In the genomic region with DNA sequence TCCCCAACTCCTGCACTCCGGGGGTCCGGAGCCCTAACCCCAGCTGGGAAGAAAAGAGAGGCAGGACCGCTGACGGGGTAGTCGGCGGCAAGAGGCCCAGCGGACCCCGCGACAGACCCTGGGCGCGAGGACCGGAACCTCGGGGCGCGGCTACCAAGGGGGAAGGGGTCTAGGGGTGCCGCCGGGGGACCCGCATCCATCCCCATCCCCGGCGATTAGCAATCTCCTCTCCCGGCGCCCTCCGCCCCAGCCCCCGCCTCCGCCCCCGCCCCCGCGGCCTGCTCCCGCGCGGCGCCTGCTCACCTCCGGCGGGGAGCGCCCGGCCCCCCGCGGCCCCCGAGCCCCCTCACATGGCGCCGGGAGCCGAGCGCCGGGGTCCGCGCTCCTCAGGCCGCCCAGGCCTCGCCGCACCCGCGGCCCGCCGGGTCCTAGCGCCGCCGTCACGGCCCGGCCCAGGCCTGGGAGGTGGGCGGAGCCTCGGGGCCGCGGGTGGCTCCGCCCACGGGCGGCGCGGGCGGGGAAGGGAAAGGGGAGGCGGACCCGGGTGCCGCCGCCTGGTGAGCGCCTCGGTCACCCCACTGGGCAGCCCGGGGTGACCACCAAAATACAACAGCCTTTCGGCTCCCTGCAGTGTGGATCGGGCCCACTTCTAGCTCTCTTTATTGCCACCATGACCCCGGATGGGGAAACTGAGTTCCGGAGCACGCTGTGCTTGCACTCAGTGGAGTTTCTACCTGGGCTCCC, we compare ENCODE assay signal across 1 cellular context.
TF ChIP-seq lines count a peak whose summit lies in the region.

A gene with protein sequence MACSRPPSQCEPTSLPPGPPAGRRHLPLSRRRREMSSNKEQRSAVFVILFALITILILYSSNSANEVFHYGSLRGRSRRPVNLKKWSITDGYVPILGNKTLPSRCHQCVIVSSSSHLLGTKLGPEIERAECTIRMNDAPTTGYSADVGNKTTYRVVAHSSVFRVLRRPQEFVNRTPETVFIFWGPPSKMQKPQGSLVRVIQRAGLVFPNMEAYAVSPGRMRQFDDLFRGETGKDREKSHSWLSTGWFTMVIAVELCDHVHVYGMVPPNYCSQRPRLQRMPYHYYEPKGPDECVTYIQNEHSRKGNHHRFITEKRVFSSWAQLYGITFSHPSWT (minus strand): TSS at position 404 of the 744 bp plus-strand sequence. CDS start 1,622 bp downstream, outside the sequence.

TF ChIP-seq in HepG2, 621 proteins besides CTCF, POLR2A, EP300 and RAD21 (continued from another document and continues in another):
- TF ChIP-seq, protein P1, sequence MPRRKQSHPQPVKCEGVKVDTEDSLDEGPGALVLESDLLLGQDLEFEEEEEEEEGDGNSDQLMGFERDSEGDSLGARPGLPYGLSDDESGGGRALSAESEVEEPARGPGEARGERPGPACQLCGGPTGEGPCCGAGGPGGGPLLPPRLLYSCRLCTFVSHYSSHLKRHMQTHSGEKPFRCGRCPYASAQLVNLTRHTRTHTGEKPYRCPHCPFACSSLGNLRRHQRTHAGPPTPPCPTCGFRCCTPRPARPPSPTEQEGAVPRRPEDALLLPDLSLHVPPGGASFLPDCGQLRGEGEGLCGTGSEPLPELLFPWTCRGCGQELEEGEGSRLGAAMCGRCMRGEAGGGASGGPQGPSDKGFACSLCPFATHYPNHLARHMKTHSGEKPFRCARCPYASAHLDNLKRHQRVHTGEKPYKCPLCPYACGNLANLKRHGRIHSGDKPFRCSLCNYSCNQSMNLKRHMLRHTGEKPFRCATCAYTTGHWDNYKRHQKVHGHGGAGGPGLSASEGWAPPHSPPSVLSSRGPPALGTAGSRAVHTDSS (CRISPR knock-in tag; conservative IDR thresholded peaks at IDR 0.05): no peak
- TF ChIP-seq HMG20B (CRISPR knock-in tag; conservative IDR thresholded peaks at IDR 0.05): no peak
- TF ChIP-seq, protein P2, sequence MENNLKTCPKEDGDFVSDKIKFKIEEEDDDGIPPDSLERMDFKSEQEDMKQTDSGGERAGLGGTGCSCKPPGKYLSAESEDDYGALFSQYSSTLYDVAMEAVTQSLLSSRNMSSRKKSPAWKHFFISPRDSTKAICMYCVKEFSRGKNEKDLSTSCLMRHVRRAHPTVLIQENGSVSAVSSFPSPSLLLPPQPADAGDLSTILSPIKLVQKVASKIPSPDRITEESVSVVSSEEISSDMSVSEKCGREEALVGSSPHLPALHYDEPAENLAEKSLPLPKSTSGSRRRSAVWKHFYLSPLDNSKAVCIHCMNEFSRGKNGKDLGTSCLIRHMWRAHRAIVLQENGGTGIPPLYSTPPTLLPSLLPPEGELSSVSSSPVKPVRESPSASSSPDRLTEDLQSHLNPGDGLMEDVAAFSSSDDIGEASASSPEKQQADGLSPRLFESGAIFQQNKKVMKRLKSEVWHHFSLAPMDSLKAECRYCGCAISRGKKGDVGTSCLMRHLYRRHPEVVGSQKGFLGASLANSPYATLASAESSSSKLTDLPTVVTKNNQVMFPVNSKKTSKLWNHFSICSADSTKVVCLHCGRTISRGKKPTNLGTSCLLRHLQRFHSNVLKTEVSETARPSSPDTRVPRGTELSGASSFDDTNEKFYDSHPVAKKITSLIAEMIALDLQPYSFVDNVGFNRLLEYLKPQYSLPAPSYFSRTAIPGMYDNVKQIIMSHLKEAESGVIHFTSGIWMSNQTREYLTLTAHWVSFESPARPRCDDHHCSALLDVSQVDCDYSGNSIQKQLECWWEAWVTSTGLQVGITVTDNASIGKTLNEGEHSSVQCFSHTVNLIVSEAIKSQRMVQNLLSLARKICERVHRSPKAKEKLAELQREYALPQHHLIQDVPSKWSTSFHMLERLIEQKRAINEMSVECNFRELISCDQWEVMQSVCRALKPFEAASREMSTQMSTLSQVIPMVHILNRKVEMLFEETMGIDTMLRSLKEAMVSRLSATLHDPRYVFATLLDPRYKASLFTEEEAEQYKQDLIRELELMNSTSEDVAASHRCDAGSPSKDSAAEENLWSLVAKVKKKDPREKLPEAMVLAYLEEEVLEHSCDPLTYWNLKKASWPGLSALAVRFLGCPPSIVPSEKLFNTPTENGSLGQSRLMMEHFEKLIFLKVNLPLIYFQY (CRISPR knock-in tag; IDR thresholded peaks at IDR 0.05; ENCODE audit: borderline replicate concordance): peak; percentile 46; the same call in 1 of the 2 replicates
- peak; percentile 18; the same call in 1 of the 2 replicates for TF ChIP-seq ZNF331 (CRISPR knock-in tag; IDR thresholded peaks at IDR 0.05)
- TF ChIP-seq, protein P3, sequence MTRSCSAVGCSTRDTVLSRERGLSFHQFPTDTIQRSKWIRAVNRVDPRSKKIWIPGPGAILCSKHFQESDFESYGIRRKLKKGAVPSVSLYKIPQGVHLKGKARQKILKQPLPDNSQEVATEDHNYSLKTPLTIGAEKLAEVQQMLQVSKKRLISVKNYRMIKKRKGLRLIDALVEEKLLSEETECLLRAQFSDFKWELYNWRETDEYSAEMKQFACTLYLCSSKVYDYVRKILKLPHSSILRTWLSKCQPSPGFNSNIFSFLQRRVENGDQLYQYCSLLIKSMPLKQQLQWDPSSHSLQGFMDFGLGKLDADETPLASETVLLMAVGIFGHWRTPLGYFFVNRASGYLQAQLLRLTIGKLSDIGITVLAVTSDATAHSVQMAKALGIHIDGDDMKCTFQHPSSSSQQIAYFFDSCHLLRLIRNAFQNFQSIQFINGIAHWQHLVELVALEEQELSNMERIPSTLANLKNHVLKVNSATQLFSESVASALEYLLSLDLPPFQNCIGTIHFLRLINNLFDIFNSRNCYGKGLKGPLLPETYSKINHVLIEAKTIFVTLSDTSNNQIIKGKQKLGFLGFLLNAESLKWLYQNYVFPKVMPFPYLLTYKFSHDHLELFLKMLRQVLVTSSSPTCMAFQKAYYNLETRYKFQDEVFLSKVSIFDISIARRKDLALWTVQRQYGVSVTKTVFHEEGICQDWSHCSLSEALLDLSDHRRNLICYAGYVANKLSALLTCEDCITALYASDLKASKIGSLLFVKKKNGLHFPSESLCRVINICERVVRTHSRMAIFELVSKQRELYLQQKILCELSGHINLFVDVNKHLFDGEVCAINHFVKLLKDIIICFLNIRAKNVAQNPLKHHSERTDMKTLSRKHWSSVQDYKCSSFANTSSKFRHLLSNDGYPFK (CRISPR knock-in tag; IDR thresholded peaks at IDR 0.05; ENCODE audit: borderline replicate concordance): no peak
- peak; percentile 61; the same call in 1 of the 2 replicates for TF ChIP-seq RFXAP (CRISPR knock-in tag; IDR thresholded peaks at IDR 0.05; ENCODE audit: borderline replicate concordance)
- TF ChIP-seq ZBTB7B (CRISPR knock-in tag; IDR thresholded peaks at IDR 0.05): peak; percentile 78; the same call in 1 of the 2 replicates
- TF ChIP-seq, protein P4, sequence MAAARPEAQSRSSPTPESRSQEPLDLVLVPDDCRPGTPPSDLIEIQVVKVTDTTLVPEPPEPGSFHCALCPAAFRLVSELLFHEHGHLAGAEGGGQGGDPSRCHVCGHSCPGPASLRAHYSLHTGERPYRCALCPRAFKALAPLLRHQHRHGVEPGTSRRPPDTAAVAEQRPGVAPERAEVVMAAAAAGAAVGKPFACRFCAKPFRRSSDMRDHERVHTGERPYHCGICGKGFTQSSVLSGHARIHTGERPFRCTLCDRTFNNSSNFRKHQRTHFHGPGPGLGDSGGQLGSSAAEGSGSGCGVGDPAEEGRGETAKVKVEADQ (CRISPR knock-in tag; IDR thresholded peaks at IDR 0.05; ENCODE audit: borderline replicate concordance): peak; percentile 19; the same call in 1 of the 2 replicates
- TF ChIP-seq, protein P5, sequence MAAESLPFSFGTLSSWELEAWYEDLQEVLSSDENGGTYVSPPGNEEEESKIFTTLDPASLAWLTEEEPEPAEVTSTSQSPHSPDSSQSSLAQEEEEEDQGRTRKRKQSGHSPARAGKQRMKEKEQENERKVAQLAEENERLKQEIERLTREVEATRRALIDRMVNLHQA (CRISPR knock-in tag; IDR thresholded peaks at IDR 0.05): no peak
- no peak for TF ChIP-seq DR1 (CRISPR knock-in tag; IDR thresholded peaks at IDR 0.05)
- TF ChIP-seq, protein P6, sequence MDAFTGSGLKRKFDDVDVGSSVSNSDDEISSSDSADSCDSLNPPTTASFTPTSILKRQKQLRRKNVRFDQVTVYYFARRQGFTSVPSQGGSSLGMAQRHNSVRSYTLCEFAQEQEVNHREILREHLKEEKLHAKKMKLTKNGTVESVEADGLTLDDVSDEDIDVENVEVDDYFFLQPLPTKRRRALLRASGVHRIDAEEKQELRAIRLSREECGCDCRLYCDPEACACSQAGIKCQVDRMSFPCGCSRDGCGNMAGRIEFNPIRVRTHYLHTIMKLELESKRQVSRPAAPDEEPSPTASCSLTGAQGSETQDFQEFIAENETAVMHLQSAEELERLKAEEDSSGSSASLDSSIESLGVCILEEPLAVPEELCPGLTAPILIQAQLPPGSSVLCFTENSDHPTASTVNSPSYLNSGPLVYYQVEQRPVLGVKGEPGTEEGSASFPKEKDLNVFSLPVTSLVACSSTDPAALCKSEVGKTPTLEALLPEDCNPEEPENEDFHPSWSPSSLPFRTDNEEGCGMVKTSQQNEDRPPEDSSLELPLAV (CRISPR knock-in tag; conservative IDR thresholded peaks at IDR 0.05; ENCODE audit: low read depth): no peak
- TF ChIP-seq ZNF510 (CRISPR knock-in tag; IDR thresholded peaks at IDR 0.05; ENCODE audit: low read depth): no peak
- no peak for TF ChIP-seq ZNF562 (CRISPR knock-in tag; IDR thresholded peaks at IDR 0.05; ENCODE audit: borderline replicate concordance)
- peak; percentile 53; the same call in 1 of the 2 replicates for TF ChIP-seq THAP11 (CRISPR knock-in tag; IDR thresholded peaks at IDR 0.05)
- no peak for TF ChIP-seq SALL1 (CRISPR knock-in tag; IDR thresholded peaks at IDR 0.05)
- TF ChIP-seq PHF8 (CRISPR knock-in tag; IDR thresholded peaks at IDR 0.05): peak; percentile 36; the same call in 1 of the 2 replicates
- TF ChIP-seq, protein P7, sequence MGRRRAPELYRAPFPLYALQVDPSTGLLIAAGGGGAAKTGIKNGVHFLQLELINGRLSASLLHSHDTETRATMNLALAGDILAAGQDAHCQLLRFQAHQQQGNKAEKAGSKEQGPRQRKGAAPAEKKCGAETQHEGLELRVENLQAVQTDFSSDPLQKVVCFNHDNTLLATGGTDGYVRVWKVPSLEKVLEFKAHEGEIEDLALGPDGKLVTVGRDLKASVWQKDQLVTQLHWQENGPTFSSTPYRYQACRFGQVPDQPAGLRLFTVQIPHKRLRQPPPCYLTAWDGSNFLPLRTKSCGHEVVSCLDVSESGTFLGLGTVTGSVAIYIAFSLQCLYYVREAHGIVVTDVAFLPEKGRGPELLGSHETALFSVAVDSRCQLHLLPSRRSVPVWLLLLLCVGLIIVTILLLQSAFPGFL (CRISPR knock-in tag; IDR thresholded peaks at IDR 0.05): no peak
- peak; percentile 63; the same call in 1 of the 2 replicates for TF ChIP-seq SIN3A (IDR thresholded peaks at IDR 0.05; ENCODE audit: borderline replicate concordance, low read depth, low read length)
- TF ChIP-seq MAFF (IDR thresholded peaks at IDR 0.05; ENCODE audit: low read depth, low read length): no peak
- TF ChIP-seq, protein P8, sequence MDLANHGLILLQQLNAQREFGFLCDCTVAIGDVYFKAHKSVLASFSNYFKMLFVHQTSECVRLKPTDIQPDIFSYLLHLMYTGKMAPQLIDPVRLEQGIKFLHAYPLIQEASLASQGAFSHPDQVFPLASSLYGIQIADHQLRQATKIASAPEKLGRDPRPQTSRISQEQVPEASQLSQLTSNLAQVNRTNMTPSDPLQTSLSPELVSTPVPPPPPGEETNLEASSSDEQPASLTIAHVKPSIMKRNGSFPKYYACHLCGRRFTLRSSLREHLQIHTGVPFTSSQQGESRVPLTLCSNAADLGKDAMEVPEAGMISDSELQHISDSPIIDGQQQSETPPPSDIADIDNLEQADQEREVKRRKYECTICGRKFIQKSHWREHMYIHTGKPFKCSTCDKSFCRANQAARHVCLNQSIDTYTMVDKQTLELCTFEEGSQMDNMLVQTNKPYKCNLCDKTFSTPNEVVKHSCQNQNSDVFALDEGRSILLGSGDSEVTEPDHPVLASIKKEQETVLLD (CRISPR knock-in tag; IDR thresholded peaks at IDR 0.05; ENCODE audit: low read depth): peak; percentile 78; the same call in 1 of the 2 replicates
- TF ChIP-seq PCBP2 (optimal IDR thresholded peaks at IDR 0.05; ENCODE audit: low read depth, low read length, poor library complexity, severe bottlenecking): no peak
- 0 out of 2 replicates have a peak, but pooled peaks have one; percentile 18 for TF ChIP-seq GLI4 (CRISPR knock-in tag; IDR thresholded peaks at IDR 0.05; ENCODE audit: borderline replicate concordance)
- TF ChIP-seq PTBP1 (IDR thresholded peaks at IDR 0.05; ENCODE audit: low read depth, low read length, poor library complexity, severe bottlenecking): no peak
- TF ChIP-seq ELF4 (CRISPR knock-in tag; IDR thresholded peaks at IDR 0.05; ENCODE audit: borderline replicate concordance): no peak
- no peak for TF ChIP-seq NFIC (IDR thresholded peaks at IDR 0.05; ENCODE audit: low read length)
- TF ChIP-seq ZSCAN20 (CRISPR knock-in tag; IDR thresholded peaks at IDR 0.05; ENCODE audit: borderline replicate concordance): 0 out of 2 replicates have a peak, but pooled peaks have one; percentile 9
- peak; percentile 72; the same call in 1 of the 3 replicates for TF ChIP-seq MXI1 (IDR thresholded peaks at IDR 0.05; ENCODE audit: borderline replicate concordance, low read depth, low read length)
- TF ChIP-seq ZNF652 (CRISPR knock-in tag; IDR thresholded peaks at IDR 0.05; ENCODE audit: borderline replicate concordance, low read depth): no peak
- peak; percentile 65 for TF ChIP-seq YY1 (IDR thresholded peaks at IDR 0.05; ENCODE audit: insufficient read depth, insufficient replicate concordance, low read depth, low read length)
- no peak for TF ChIP-seq ZNF317 (CRISPR knock-in tag; IDR thresholded peaks at IDR 0.05)
- no peak for TF ChIP-seq ZKSCAN5 (CRISPR knock-in tag; IDR thresholded peaks at IDR 0.05)
- no peak for TF ChIP-seq ZC3H4 (CRISPR knock-in tag; IDR thresholded peaks at IDR 0.05; ENCODE audit: borderline replicate concordance)
- no peak for TF ChIP-seq ZNF776 (CRISPR knock-in tag; IDR thresholded peaks at IDR 0.05)
- TF ChIP-seq REPIN1 (CRISPR knock-in tag; IDR thresholded peaks at IDR 0.05; ENCODE audit: borderline replicate concordance, low read depth): no peak
- no peak for TF ChIP-seq KDM3A (CRISPR knock-in tag; IDR thresholded peaks at IDR 0.05; ENCODE audit: low read depth)
- 0 out of 2 replicates have a peak, but pooled peaks have one; percentile 65 for TF ChIP-seq ZNF430 (CRISPR knock-in tag; IDR thresholded peaks at IDR 0.05)
- no peak for TF ChIP-seq MAFK (conservative IDR thresholded peaks at IDR 0.05 in 1 of 2, IDR thresholded peaks at IDR 0.05 in 1 of 2; ENCODE audit: low read length in 2 of 2)
- TF ChIP-seq SP1 (IDR thresholded peaks at IDR 0.05): no peak
- 0 out of 2 replicates have a peak, but pooled peaks have one; percentile 21 for TF ChIP-seq SP1 (CRISPR knock-in tag; IDR thresholded peaks at IDR 0.05)
- TF ChIP-seq, protein P9, sequence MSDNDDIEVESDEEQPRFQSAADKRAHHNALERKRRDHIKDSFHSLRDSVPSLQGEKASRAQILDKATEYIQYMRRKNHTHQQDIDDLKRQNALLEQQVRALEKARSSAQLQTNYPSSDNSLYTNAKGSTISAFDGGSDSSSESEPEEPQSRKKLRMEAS (IDR thresholded peaks at IDR 0.05): peak; percentile 39; the same call in 1 of the 2 replicates
- peak; percentile 78 for TF ChIP-seq ZFY (CRISPR knock-in tag; IDR thresholded peaks at IDR 0.05)
- TF ChIP-seq AGO1 (IDR thresholded peaks at IDR 0.05; ENCODE audit: low read depth, low read length, poor library complexity, severe bottlenecking): peak; percentile 36
- TF ChIP-seq ZNF264 (CRISPR knock-in tag; IDR thresholded peaks at IDR 0.05): no peak
- TF ChIP-seq, protein P10, sequence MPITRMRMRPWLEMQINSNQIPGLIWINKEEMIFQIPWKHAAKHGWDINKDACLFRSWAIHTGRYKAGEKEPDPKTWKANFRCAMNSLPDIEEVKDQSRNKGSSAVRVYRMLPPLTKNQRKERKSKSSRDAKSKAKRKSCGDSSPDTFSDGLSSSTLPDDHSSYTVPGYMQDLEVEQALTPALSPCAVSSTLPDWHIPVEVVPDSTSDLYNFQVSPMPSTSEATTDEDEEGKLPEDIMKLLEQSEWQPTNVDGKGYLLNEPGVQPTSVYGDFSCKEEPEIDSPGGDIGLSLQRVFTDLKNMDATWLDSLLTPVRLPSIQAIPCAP (CRISPR knock-in tag; IDR thresholded peaks at IDR 0.05; ENCODE audit: low read depth): no peak
